ENCODE assay signal across 16 cellular contexts in genomic region chr9:73719660-73720059, GRCh38.
"Had no signal": no experiment of that assay in that cellular context is flagged by ENCODE, and none has a peak within 500 bp of the region (broad histone marks: within the 10 kb centered on the region; RNA-seq: fewer than 3 reads in every experiment).

No MANE protein-coding gene starts in this region.

- H3K9ac ChIP-seq: SK-N-SH had no signal

- H3K9me3 ChIP-seq: SK-N-SH had no signal

- H3K4me2 ChIP-seq: SK-N-SH had no signal

- FAIRE-seq: RCC 7860 had no signal

- DNase-seq: KBM-7, MV-4-11, NCI-H1092, NCI-H1105 treated with DMSO at 0.1 percent for 48 hours, NCI-H1417 treated with DMSO at 0.1 percent for 48 hours, NCI-H187, NCI-H2029, NCI-H2081 treated with DMSO at 0.1 percent for 48 hours, NCI-H2171, NCI-H524, NCI-H69, NCI-H774, RPMI8226, SHP77, SK-N-SH had no signal
